10 cellular contexts compared by ENCODE assay signal in the genomic region with DNA sequence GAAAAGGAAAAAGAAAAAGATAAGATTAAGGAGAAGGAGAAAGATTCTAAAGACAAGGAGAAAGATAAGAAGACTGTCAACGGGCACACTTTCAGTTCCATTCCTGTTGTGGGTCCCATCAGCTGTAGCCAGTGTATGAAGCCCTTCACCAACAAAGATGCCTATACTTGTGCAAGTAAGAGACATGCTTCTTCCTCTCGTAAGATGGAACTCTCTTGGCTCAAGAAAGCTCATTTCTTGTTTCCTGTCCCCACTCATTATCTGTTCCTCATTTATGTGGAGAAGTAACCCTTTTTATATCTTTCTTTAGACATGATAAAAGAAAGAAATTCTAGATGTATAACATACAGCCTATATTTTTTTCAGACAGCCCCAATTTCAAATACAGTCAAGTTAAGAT.
A peak's percentile ranks its signal among the peaks of the same experiment; 100 is the strongest.
DNase-seq lines count a peak whose midpoint lies in the region; ATAC-seq and TF ChIP-seq lines count a peak whose summit lies in the region.
"Had no signal": no experiment of that assay in that cellular context is flagged by ENCODE, and none has a peak within 500 bp of the region (broad histone marks: within the 10 kb centered on the region; RNA-seq: fewer than 3 reads in every experiment).

No MANE protein-coding gene starts in this region.

- peaks cover 42 to 79% (median 55%) of the 10 kb centered on the region in 4 donors for H3K4me1 Mint-ChIP-seq in CD4-positive, CD25-positive, alpha-beta regulatory T cell

- peaks cover 36% of the 10 kb centered on the region for H3K36me3 Mint-ChIP-seq in CD4-positive, CD25-positive, alpha-beta regulatory T cell

- no peak for TF ChIP-seq CTCF in OCI-LY3 (IDR thresholded peaks at IDR 0.05; ENCODE audit: low read depth, low read length)

- H3K36me3 ChIP-seq in CD4-positive, CD25-positive, alpha-beta regulatory T cell (ENCODE audit: control insufficient read depth, insufficient read depth, low read length): peaks cover 47% of the 10 kb centered on the region
- H3K36me3 ChIP-seq in OCI-LY3 (replicated peaks; ENCODE audit: low read depth, low read length) (peaks cover 28% of the 10 kb centered on the region), H7 (replicated peaks; ENCODE audit: control insufficient read depth, insufficient read depth, low read length) (peaks cover 1% of the 10 kb centered on the region)

- H3K79me2 ChIP-seq in OCI-LY3 (ENCODE audit: low read length): peaks cover 19% of the 10 kb centered on the region

- H3K4me1 ChIP-seq in CD4-positive, CD25-positive, alpha-beta regulatory T cell (ENCODE audit: control insufficient read depth, insufficient read depth, low read length, poor library complexity, severe bottlenecking): peaks cover 60% of the 10 kb centered on the region
- H3K4me1 ChIP-seq in OCI-LY3 (ENCODE audit: low read length): peaks cover 57% of the 10 kb centered on the region

- H3K27ac ChIP-seq in CD4-positive, CD25-positive, alpha-beta regulatory T cell (ENCODE audit: insufficient read depth, low read length, poor library complexity, severe bottlenecking): peak overlapping the region; percentile 91
- peak overlapping the region; percentile 96 for H3K27ac ChIP-seq in OCI-LY3 (ENCODE audit: low read length)

- no peak overlapping the region for H2AFZ ChIP-seq in OCI-LY3 (ENCODE audit: low read depth, low read length)

- DNase-seq in CD4-positive, CD25-positive, alpha-beta regulatory T cell: no peak
- DNase-seq in medulla oblongata (ENCODE audit: extremely low spot score) (peak; percentile 48), SKM-1 treated with dmso at 0.1 percent for 144 hours (lab: John Stamatoyannopoulos, UW; ENCODE audit: unreplicated experiment) (no peak), H7 (no peak)
- DNase-seq in stimulated activated CD8-positive, alpha-beta memory T cell treated with anti-CD3 and anti-CD28 coated beads, Interleukin-4, amount 100 ng/mL, for 48 hours: no peak
- DNase-seq: KG1, NCI-H510A treated with DMSO at 0.1 percent for 48 hours had no signal

- H3K4me3 Mint-ChIP-seq in CD4-positive, CD25-positive, alpha-beta regulatory T cell: peak overlapping the region; percentile 93 to 98 (median 96)

- H3K4me2 ChIP-seq in OCI-LY3 (ENCODE audit: low read length): peak overlapping the region; percentile 77

- no peaks in the 10 kb centered on the region for H3K27me3 ChIP-seq in CD4-positive, CD25-positive, alpha-beta regulatory T cell (ENCODE audit: control insufficient read depth, insufficient read depth, low read length)
- no peaks in the 10 kb centered on the region for H3K27me3 ChIP-seq in OCI-LY3 (ENCODE audit: low read depth, low read length)
- H3K27me3 ChIP-seq in H7 (ENCODE audit: control insufficient read depth, insufficient read depth, low read length): no peaks in the 10 kb centered on the region

- H4K20me1 ChIP-seq in OCI-LY3 (ENCODE audit: insufficient read depth, low read length): no peaks in the 10 kb centered on the region

- H3K9me3 ChIP-seq in CD4-positive, CD25-positive, alpha-beta regulatory T cell (ENCODE audit: control insufficient read depth in 2 of 2, low read length in 2 of 2): no peaks in the 10 kb centered on the region
- no peaks in the 10 kb centered on the region for H3K9me3 ChIP-seq in OCI-LY3 (ENCODE audit: insufficient read depth, low read length)

- peaks cover 0 to 1% (median 0%) of the 10 kb centered on the region in 7 donors for H3K9me3 Mint-ChIP-seq in CD4-positive, CD25-positive, alpha-beta regulatory T cell

- H3K27ac Mint-ChIP-seq in CD4-positive, CD25-positive, alpha-beta regulatory T cell: peak overlapping the region; percentile 88 to 98 (median 90)

- H3K27me3 Mint-ChIP-seq in CD4-positive, CD25-positive, alpha-beta regulatory T cell: no peaks in the 10 kb centered on the region

- H3K9ac ChIP-seq in OCI-LY3 (ENCODE audit: low read length): peak overlapping the region; percentile 80

- H3K4me3 ChIP-seq in CD4-positive, CD25-positive, alpha-beta regulatory T cell (ENCODE audit: low read depth, low read length): peak overlapping the region; percentile 100
- H3K4me3 ChIP-seq in OCI-LY3 (ENCODE audit: low read length) (peak overlapping the region; percentile 35; the same call in 1 of the 2 replicates), H7 (ENCODE audit: insufficient read depth, low read depth, low read length) (no peak overlapping the region)

- no peak for ATAC-seq in CD4-positive, CD25-positive, alpha-beta regulatory T cell (ENCODE audit: low read depth in 2 of 2)
- ATAC-seq in GM18520 (IDR thresholded peaks at IDR 0.05; ENCODE audit: unreplicated experiment) (peak; percentile 3), HG03521 (IDR thresholded peaks at IDR 0.05; ENCODE audit: unreplicated experiment) (no peak)
